8 cellular contexts compared by ENCODE assay signal in genomic region chr14:106663805-106664410, GRCh38.
DNase-seq lines count a peak whose midpoint lies in the region; ATAC-seq and TF ChIP-seq lines count a peak whose summit lies in the region.
"Not testable (repeated sequence)": the region's sequence is repeated elsewhere in the genome, so short reads cannot be mapped to it uniquely, and the experiment has no call there.

No MANE protein-coding gene starts in this region.

- H3K9ac ChIP-seq in endodermal cell (ENCODE audit: extremely low read depth, low read length, poor library complexity, severe bottlenecking), result not testable (repeated sequence)

- H3K27ac ChIP-seq in endodermal cell (ENCODE audit: low read depth, low read length); neutrophil: not testable (repeated sequence)

- not testable (repeated sequence) for H3K4me3 ChIP-seq in LNCaP clone FGC (ENCODE audit: low read depth, low read length); neutrophil (ENCODE audit: low read depth in 1 of 2, low read length in 1 of 2)
- peak overlapping the region; percentile 60 for H3K4me3 ChIP-seq in endodermal cell (ENCODE audit: low read length)

- 50 to 72% methylated on average over 6 to 17 of the region's 19 CpGs for WGBS in endodermal cell (ENCODE audit: insufficient coverage in 1 of 2, insufficient read length in 1 of 2), 2 experiments

- H3K9me3 Mint-ChIP-seq in WTC11, result peaks cover 73% of the 10 kb centered on the region
- peaks cover 12% of the 10 kb centered on the region for H3K9me3 Mint-ChIP-seq in activated T-helper 2 cell treated with anti-CD3 and anti-CD28 coated beads, Interferon-gamma antibody, Interleukin-2, Interleukin-4, amounts not matched to agents 10 μg/mL and 5 μg/mL and 100 μg/mL, durations not matched to agents 14 hours and 24 hours and 36 hours
- peaks cover 78% of the 10 kb centered on the region for H3K9me3 Mint-ChIP-seq in endodermal cell

- H3K36me3 Mint-ChIP-seq in WTC11, result peaks cover 71% of the 10 kb centered on the region
- H3K36me3 Mint-ChIP-seq in activated T-helper 2 cell treated with anti-CD3 and anti-CD28 coated beads, Interferon-gamma antibody, Interleukin-2, Interleukin-4, amounts not matched to agents 10 μg/mL and 5 μg/mL and 100 μg/mL, durations not matched to agents 14 hours and 24 hours and 36 hours (ENCODE audit: low read depth); endodermal cell (ENCODE audit: low read depth): not testable (repeated sequence)

- ATAC-seq in GM21526 (IDR thresholded peaks at IDR 0.05; ENCODE audit: low FRiP score, unreplicated experiment), result peak; percentile 65
- not testable (repeated sequence) for ATAC-seq in WTC11

- not testable (repeated sequence) for H3K36me3 ChIP-seq in endodermal cell (ENCODE audit: control insufficient read depth, insufficient read depth, low read length); neutrophil

- intact Hi-C loops in activated T-helper 2 cell treated with anti-CD3 and anti-CD28 coated beads, Interferon-gamma antibody, Interleukin-2, Interleukin-4, amounts not matched to agents 10 μg/mL and 5 μg/mL and 100 μg/mL, durations not matched to agents 14 hours and 24 hours and 36 hours (cut with micrococcal nuclease), result not testable (repeated sequence)

- not testable (repeated sequence) for H3K27me3 ChIP-seq in endodermal cell (ENCODE audit: control insufficient read depth, insufficient read depth, low read length, poor library complexity, severe bottlenecking); neutrophil

- peaks cover 82% of the 10 kb centered on the region for H3K9me3 ChIP-seq in endodermal cell (ENCODE audit: control insufficient read depth, low read length)
- not testable (repeated sequence) for H3K9me3 ChIP-seq in neutrophil

- POLR2A ChIA-PET in WTC11 (lab: Charles Lee), result not testable (repeated sequence)

- not testable (repeated sequence) for H3K4me1 ChIP-seq in endodermal cell (ENCODE audit: control insufficient read depth, insufficient read depth, low read length); neutrophil (ENCODE audit: control insufficient read depth in 1 of 2, insufficient read depth in 1 of 2, low read depth in 1 of 2, low read length in 1 of 2)

- not testable (repeated sequence) for H3K27ac Mint-ChIP-seq in WTC11; activated T-helper 2 cell treated with anti-CD3 and anti-CD28 coated beads, Interferon-gamma antibody, Interleukin-2, Interleukin-4, amounts not matched to agents 10 μg/mL and 5 μg/mL and 100 μg/mL, durations not matched to agents 14 hours and 24 hours and 36 hours; endodermal cell

- H3K4me3 Mint-ChIP-seq in WTC11; activated T-helper 2 cell treated with anti-CD3 and anti-CD28 coated beads, Interferon-gamma antibody, Interleukin-2, Interleukin-4, amounts not matched to agents 10 μg/mL and 5 μg/mL and 100 μg/mL, durations not matched to agents 14 hours and 24 hours and 36 hours (ENCODE audit: low read depth); endodermal cell: not testable (repeated sequence)

- CTCF ChIA-PET in WTC11 (lab: Charles Lee), result interaction anchor here (0.6 to 1.2 kb wide), 2 partner anchors 167 to 1679 kb away, joined by 3 read pairs; no protein-coding TSS in a partner anchor

- peak; percentile 27 for DNase-seq in COLO668 (lab: John Stamatoyannopoulos, UW; ENCODE audit: unreplicated experiment)
- DNase-seq in LNCaP clone FGC (ENCODE audit: low read depth), result not testable (repeated sequence)
- DNase-seq in WTC11 (ENCODE audit: low spot score), result peak; percentile 36
- peak; percentile 74 for DNase-seq in activated T-helper 2 cell treated with anti-CD3 and anti-CD28 coated beads, Interferon-gamma antibody, Interleukin-2, Interleukin-4, amounts not matched to agents 10 μg/mL and 5 μg/mL and 100 μg/mL, durations not matched to agents 14 hours and 24 hours and 36 hours (ENCODE audit: low spot score)
- peak; percentile 48 for DNase-seq in endodermal cell
- DNase-seq in stimulated activated CD8-positive, alpha-beta memory T cell treated with anti-CD3 and anti-CD28 coated beads, Interleukin-7, amount 100 ng/mL, for 24 hours (ENCODE audit: low read depth), result peak; percentile 28

- H3K27me3 Mint-ChIP-seq in WTC11 (ENCODE audit: low read depth); endodermal cell (ENCODE audit: insufficient read depth): not testable (repeated sequence)
- H3K27me3 Mint-ChIP-seq in activated T-helper 2 cell treated with anti-CD3 and anti-CD28 coated beads, Interferon-gamma antibody, Interleukin-2, Interleukin-4, amounts not matched to agents 10 μg/mL and 5 μg/mL and 100 μg/mL, durations not matched to agents 14 hours and 24 hours and 36 hours (ENCODE audit: low read depth), result peaks cover 37% of the 10 kb centered on the region

- TF ChIP-seq CTCF in LNCaP clone FGC (IDR thresholded peaks at IDR 0.05; ENCODE audit: control insufficient read depth, extremely low read depth, insufficient read depth) (peak; percentile 31), WTC11 (IDR thresholded peaks at IDR 0.05) (peak; percentile 71), endodermal cell (conservative IDR thresholded peaks at IDR 0.05) (peak; percentile 64), neutrophil (IDR thresholded peaks at IDR 0.05) (peak; percentile 87)

- not testable (repeated sequence) for H3K4me1 Mint-ChIP-seq in WTC11, endodermal cell
- peaks cover 11% of the 10 kb centered on the region for H3K4me1 Mint-ChIP-seq in activated T-helper 2 cell treated with anti-CD3 and anti-CD28 coated beads, Interferon-gamma antibody, Interleukin-2, Interleukin-4, amounts not matched to agents 10 μg/mL and 5 μg/mL and 100 μg/mL, durations not matched to agents 14 hours and 24 hours and 36 hours (ENCODE audit: low read depth)

Comparison
In these comparisons a context has a peak if more than half of its experiments do, and no peak if none do; other contexts are left out.
1. CTCF ChIP-seq: peak in every context shown above with its lines; median percentile 87 in neutrophil; 71 in WTC11; 64 in endodermal cell; 31 in LNCaP clone FGC.